In genomic region chr14:38078393-38078792, GRCh38 we compare ENCODE assay signal across 10 cellular contexts.
DNase-seq lines count a peak whose midpoint lies in the region; ATAC-seq and TF ChIP-seq lines count a peak whose summit lies in the region.
"Had no signal": no experiment of that assay in that cellular context is flagged by ENCODE, and none has a peak within 500 bp of the region (broad histone marks: within the 10 kb centered on the region; RNA-seq: fewer than 3 reads in every experiment).

No MANE protein-coding gene starts in this region.

- no peaks in the 10 kb centered on the region for H3K36me3 ChIP-seq in CD4-positive, CD25-positive, alpha-beta regulatory T cell (ENCODE audit: control insufficient read depth, insufficient read depth, low read length)
- no peaks in the 10 kb centered on the region for H3K36me3 ChIP-seq in esophagus muscularis mucosa
- H3K36me3 ChIP-seq in neural progenitor cell: no peaks in the 10 kb centered on the region
- H3K36me3 ChIP-seq: SJSA1 had no signal

- H3K27me3 Mint-ChIP-seq in CD4-positive, CD25-positive, alpha-beta regulatory T cell: no peaks in the 10 kb centered on the region
- H3K27me3 Mint-ChIP-seq in neural progenitor cell (ENCODE audit: insufficient read depth, low read depth): no peaks in the 10 kb centered on the region

- H3K4me1 ChIP-seq in CD4-positive, CD25-positive, alpha-beta regulatory T cell (ENCODE audit: control insufficient read depth, insufficient read depth, low read length, poor library complexity, severe bottlenecking): peaks cover 37% of the 10 kb centered on the region
- H3K4me1 ChIP-seq in esophagus muscularis mucosa: no peaks in the 10 kb centered on the region
- H3K4me1 ChIP-seq in neural progenitor cell: peaks cover 5% of the 10 kb centered on the region
- H3K4me1 ChIP-seq: SJSA1, testis had no signal

- DNase-seq in CD4-positive, CD25-positive, alpha-beta regulatory T cell: peak; percentile 7 to 76 (median 75)
- peak; percentile 35 for DNase-seq in RPMI8226
- DNase-seq in effector CD8-positive, alpha-beta T cell (lab: John Stamatoyannopoulos, UW): peak; percentile 21
- no peak for DNase-seq in MV-4-11 (lab: John Stamatoyannopoulos, UW)
- no peak for DNase-seq in esophagus muscularis mucosa (ENCODE audit: extremely low spot score)
- DNase-seq in NCI-H1436 treated with DMSO at 0.1 percent for 48 hours (lab: John Stamatoyannopoulos, UW): no peak
- DNase-seq in neural progenitor cell (ENCODE audit: low spot score): no peak
- DNase-seq: testis had no signal

- intact Hi-C loops in esophagus muscularis mucosa (cut with DNase I): no loop called here

- peaks cover 27 to 75% (median 45%) of the 10 kb centered on the region in 4 donors for H3K4me1 Mint-ChIP-seq in CD4-positive, CD25-positive, alpha-beta regulatory T cell
- no peaks in the 10 kb centered on the region for H3K4me1 Mint-ChIP-seq in neural progenitor cell

- H2AFZ ChIP-seq in neural progenitor cell (replicated peaks): no peak overlapping the region

- 51% methylated on average over 3 of the region's 3 CpGs for WGBS in esophagus muscularis mucosa

- H3K27ac ChIP-seq in CD4-positive, CD25-positive, alpha-beta regulatory T cell (ENCODE audit: insufficient read depth, low read length, poor library complexity, severe bottlenecking): peak overlapping the region; percentile 52
- H3K27ac ChIP-seq in esophagus muscularis mucosa (replicated peaks in 1 of 4) (no peak overlapping the region), neural progenitor cell (no peak overlapping the region)
- H3K27ac ChIP-seq: SJSA1, testis had no signal

- TF ChIP-seq POLR2A in esophagus muscularis mucosa (IDR thresholded peaks at IDR 0.05; ENCODE audit: low read depth): no peak

- H3F3A ChIP-seq in neural progenitor cell (ENCODE audit: low read depth): no peaks in the 10 kb centered on the region

- peak overlapping the region; percentile 60 for H3K4me3 ChIP-seq in CD4-positive, CD25-positive, alpha-beta regulatory T cell (ENCODE audit: low read depth, low read length)
- H3K4me3 ChIP-seq in esophagus muscularis mucosa (no peak overlapping the region), neural progenitor cell (no peak overlapping the region)
- H3K4me3 ChIP-seq: SJSA1, testis had no signal

- H3K79me2 ChIP-seq in neural progenitor cell (ENCODE audit: low read depth): no peaks in the 10 kb centered on the region

- H3K27me3 ChIP-seq in CD4-positive, CD25-positive, alpha-beta regulatory T cell (ENCODE audit: control insufficient read depth, insufficient read depth, low read length): no peaks in the 10 kb centered on the region
- no peaks in the 10 kb centered on the region for H3K27me3 ChIP-seq in esophagus muscularis mucosa
- H3K27me3 ChIP-seq in neural progenitor cell: no peaks in the 10 kb centered on the region
- H3K27me3 ChIP-seq: SJSA1, testis had no signal

- H3K4me3 Mint-ChIP-seq in CD4-positive, CD25-positive, alpha-beta regulatory T cell: peak overlapping the region; percentile 24 to 78 (median 68)
- no peak overlapping the region for H3K4me3 Mint-ChIP-seq in neural progenitor cell

- peak overlapping the region; percentile 50 to 100 (median 84) for H3K27ac Mint-ChIP-seq in CD4-positive, CD25-positive, alpha-beta regulatory T cell
- H3K27ac Mint-ChIP-seq in neural progenitor cell: no peak overlapping the region

- peak; percentile 80 to 87 for ATAC-seq in CD4-positive, CD25-positive, alpha-beta regulatory T cell (ENCODE audit: low read depth in 2 of 2)
- ATAC-seq in GM19043 (IDR thresholded peaks at IDR 0.05; ENCODE audit: low read depth, unreplicated experiment): peak; percentile 15

- H3K4me2 ChIP-seq in neural progenitor cell: no peak overlapping the region

- TF ChIP-seq CTCF in esophagus muscularis mucosa (IDR thresholded peaks at IDR 0.05) (no peak), neural progenitor cell (IDR thresholded peaks at IDR 0.05) (no peak)

- H3K9me3 Mint-ChIP-seq in CD4-positive, CD25-positive, alpha-beta regulatory T cell: peaks cover 0 to 3% (median 0%) of the 10 kb centered on the region in 7 donors
- peaks cover 2% of the 10 kb centered on the region for H3K9me3 Mint-ChIP-seq in neural progenitor cell

- H3K36me3 Mint-ChIP-seq in CD4-positive, CD25-positive, alpha-beta regulatory T cell: no peaks in the 10 kb centered on the region
- H3K36me3 Mint-ChIP-seq in neural progenitor cell: no peaks in the 10 kb centered on the region

- no peak overlapping the region for H3K9ac ChIP-seq in neural progenitor cell

- H3K9me3 ChIP-seq in CD4-positive, CD25-positive, alpha-beta regulatory T cell (ENCODE audit: control insufficient read depth in 2 of 2, low read length in 2 of 2): no peaks in the 10 kb centered on the region
- H3K9me3 ChIP-seq in esophagus muscularis mucosa: peaks cover 0 to 5% (median 0%) of the 10 kb centered on the region in 4 donors
- no peaks in the 10 kb centered on the region for H3K9me3 ChIP-seq in neural progenitor cell (ENCODE audit: low read depth)
- H3K9me3 ChIP-seq: SJSA1, testis had no signal

- H4K20me1 ChIP-seq in neural progenitor cell (ENCODE audit: low read depth): no peaks in the 10 kb centered on the region

- TF ChIP-seq EP300 in esophagus muscularis mucosa (IDR thresholded peaks at IDR 0.05): no peak

Comparison
In these comparisons a context has a peak if more than half of its experiments do, and no peak if none do; other contexts are left out.
1. DNase-seq: peak in CD4-positive, CD25-positive, alpha-beta regulatory T cell (3 of 3), RPMI8226 (single experiment) and effector CD8-positive, alpha-beta T cell (single experiment); none in MV-4-11 (single experiment), esophagus muscularis mucosa (single experiment), NCI-H1436 treated with DMSO at 0.1 percent for 48 hours (single experiment) and neural progenitor cell (single experiment).